Comparison of ENCODE assay signal across 13 cellular contexts in genomic region chr3:14440168-14440518, GRCh38. TPM values are rescaled to one million over a fixed set of nuclear protein-coding genes. Genes with fewer than 3 reads are reported as not detected.
DNase-seq lines count a peak whose midpoint lies in the region; ATAC-seq, FAIRE-seq and TF ChIP-seq lines count a peak whose summit lies in the region.
"Had no signal": no experiment of that assay in that cellular context is flagged by ENCODE, and none has a peak within 500 bp of the region (broad histone marks: within the 10 kb centered on the region; RNA-seq: fewer than 3 reads in every experiment).

No MANE protein-coding gene starts in this region.

- H3K4me1 Mint-ChIP-seq in T-helper 17 cell: peaks cover 29% of the 10 kb centered on the region
- H3K4me1 Mint-ChIP-seq in nephron: peaks cover 26% of the 10 kb centered on the region

- in situ Hi-C loops in GM13976 (cut with MboI; ENCODE audit: low sequenced_read_pairs, unreplicated experiment): no loop called here

- H3K27me3 Mint-ChIP-seq in T-helper 17 cell: no peaks in the 10 kb centered on the region
- H3K27me3 Mint-ChIP-seq in nephron (ENCODE audit: low read depth): peaks cover 32% of the 10 kb centered on the region
- H3K27me3 Mint-ChIP-seq: activated naive CD4-positive, alpha-beta T cell treated with anti-CD3 and anti-CD28 coated beads, Interleukin-2, amount 10 ng/mL, durations not matched to agents 7 days and 5 days had no signal

- H3K36me3 Mint-ChIP-seq in T-helper 17 cell (ENCODE audit: low read depth) (no peaks in the 10 kb centered on the region), nephron (ENCODE audit: low read depth) (peaks cover 11% of the 10 kb centered on the region)

- no peak for FAIRE-seq in GM12891 (lab: Jason Lieb, UNC)
- FAIRE-seq: keratinocyte had no signal

- H3K36me3 ChIP-seq in BLaER1 treated with 17β-estradiol and CSF1 and Interleukin-3, amounts not matched to agents 10 nM and 100 nM: peaks cover 16 to 39% (median 23%) of the 10 kb centered on the region in 11 experiments; a peak in 21 of 22 replicates
- H3K36me3 ChIP-seq: MG63 had no signal

- TF ChIP-seq POLR2A in GM12891 (IDR thresholded peaks at IDR 0.05; ENCODE audit: low read depth, low read length): no peak

- DNase-seq in GM12891 (ENCODE audit: insufficient read length, low spot score) (no peak), T-helper 17 cell (no peak), NCI-H82 treated with DMSO at 0.1 percent for 48 hours (lab: John Stamatoyannopoulos, UW; ENCODE audit: unreplicated experiment) (no peak), GM13976 (ENCODE audit: low spot score) (no peak), amniotic stem cell (lab: John Stamatoyannopoulos, UW) (no peak)
- no peak for DNase-seq in stimulated activated CD4-positive, alpha-beta T cell treated with anti-CD3 and anti-CD28 coated beads, Interleukin-4, amount 100 ng/mL, for 24 hours
- DNase-seq: activated naive CD4-positive, alpha-beta T cell treated with anti-CD3 and anti-CD28 coated beads, Interleukin-2, amount 10 ng/mL, durations not matched to agents 7 days and 5 days; MG63; stimulated activated CD4-positive, alpha-beta T cell treated with anti-CD3 and anti-CD28 coated beads, Interleukin-4, amount 100 ng/mL, for 1 hour; stimulated activated naive CD4-positive, alpha-beta T cell treated with Interleukin-2 at 50 U/mL for 16 hours had no signal

- H3K9me3 ChIP-seq in BLaER1 treated with 17β-estradiol and CSF1 and Interleukin-3, amounts not matched to agents 10 nM and 100 nM (replicated peaks in 1 of 11): no peaks in the 10 kb centered on the region
- H3K9me3 ChIP-seq in T-helper 17 cell (ENCODE audit: control insufficient read depth, low read length, poor library complexity, severe bottlenecking): no peaks in the 10 kb centered on the region
- H3K9me3 ChIP-seq: MG63 had no signal

- H3K4me2 ChIP-seq in BLaER1 treated with 17β-estradiol and CSF1 and Interleukin-3, amounts not matched to agents 10 nM and 100 nM: peak overlapping the region; percentile 52 to 91 (median 66)

- ATAC-seq in T-helper 17 cell: no peak

- H3K4me1 ChIP-seq in BLaER1 treated with 17β-estradiol and CSF1 and Interleukin-3, amounts not matched to agents 10 nM and 100 nM: peaks cover 42 to 76% (median 55%) of the 10 kb centered on the region in 10 experiments

- H3K4me3 Mint-ChIP-seq in T-helper 17 cell (no peak overlapping the region), nephron (no peak overlapping the region)
- H3K4me3 Mint-ChIP-seq: activated naive CD4-positive, alpha-beta T cell treated with anti-CD3 and anti-CD28 coated beads, Interleukin-2, amount 10 ng/mL, durations not matched to agents 7 days and 5 days had no signal

- no peaks in the 10 kb centered on the region for H3K9me3 Mint-ChIP-seq in nephron
- H3K9me3 Mint-ChIP-seq: activated naive CD4-positive, alpha-beta T cell treated with anti-CD3 and anti-CD28 coated beads, Interleukin-2, amount 10 ng/mL, durations not matched to agents 7 days and 5 days had no signal

- H4K20me1 ChIP-seq in BLaER1 treated with 17β-estradiol and CSF1 and Interleukin-3, amounts not matched to agents 10 nM and 100 nM: peaks cover 7 to 100% (median 86%) of the 10 kb centered on the region in 11 experiments; a peak in 21 of 22 replicates

- no peak overlapping the region for H3K4me3 ChIP-seq in BLaER1 treated with 17β-estradiol and CSF1 and Interleukin-3, amounts not matched to agents 10 nM and 100 nM
- H3K4me3 ChIP-seq: MG63 had no signal

- no peak for TF ChIP-seq CTCF in nephron (IDR thresholded peaks at IDR 0.05; ENCODE audit: unreplicated experiment in 3 of 3)
- no peak for TF ChIP-seq CTCF in GM13976 (IDR thresholded peaks at IDR 0.05; ENCODE audit: borderline replicate concordance, control extremely low read depth, extremely low read depth, insufficient read depth, missing control alignments)

- 0 out of 22 replicates have a peak overlapping the region, but pooled peaks of 1 of the 11 experiments have one; percentile 1 for H3K27ac ChIP-seq in BLaER1 treated with 17β-estradiol and CSF1 and Interleukin-3, amounts not matched to agents 10 nM and 100 nM

- H3K27ac Mint-ChIP-seq in T-helper 17 cell (peak overlapping the region; percentile 83), nephron (peak overlapping the region; percentile 37 to 64 (median 48))
- H3K27ac Mint-ChIP-seq: activated naive CD4-positive, alpha-beta T cell treated with anti-CD3 and anti-CD28 coated beads, Interleukin-2, amount 10 ng/mL, durations not matched to agents 7 days and 5 days had no signal

- peak overlapping the region in 1 of 11 experiments; percentile 1; a peak in 2 of 22 replicates for H3K9ac ChIP-seq in BLaER1 treated with 17β-estradiol and CSF1 and Interleukin-3, amounts not matched to agents 10 nM and 100 nM

- no peaks in the 10 kb centered on the region for H3K27me3 ChIP-seq in BLaER1 treated with 17β-estradiol and CSF1 and Interleukin-3, amounts not matched to agents 10 nM and 100 nM
- H3K27me3 ChIP-seq: MG63 had no signal

TF ChIP-seq in GM12891, 5 proteins besides CTCF, POLR2A, EP300 and RAD21:
- no peak for TF ChIP-seq PAX5 (IDR thresholded peaks at IDR 0.05; ENCODE audit: insufficient read depth, low read length, severe bottlenecking)
- TF ChIP-seq TAF1 (IDR thresholded peaks at IDR 0.05; ENCODE audit: low read depth, low read length): no peak
- no peak for TF ChIP-seq POU2F2 (IDR thresholded peaks at IDR 0.05; ENCODE audit: low read depth, low read length)
- TF ChIP-seq POLR2AphosphoS5 (IDR thresholded peaks at IDR 0.05; ENCODE audit: low read depth, low read length): no peak
- peak; percentile 35; the same call in 1 of the 2 replicates for TF ChIP-seq SPI1 (IDR thresholded peaks at IDR 0.05; ENCODE audit: low read depth, low read length)

RNA-seq across cellular contexts. Expression of gene SLC6A6, which starts 37.7 kb away (rescaled TPM):
- polyA plus RNA-seq in GM12891 (2012; ENCODE audit: low read depth, missing spikeins): 10.0 TPM
- 10 to 100 TPM; 51.8 to 68.6 TPM for total RNA-seq in T-helper 17 cell
